9 cellular contexts compared by ENCODE assay signal in the genomic region with DNA sequence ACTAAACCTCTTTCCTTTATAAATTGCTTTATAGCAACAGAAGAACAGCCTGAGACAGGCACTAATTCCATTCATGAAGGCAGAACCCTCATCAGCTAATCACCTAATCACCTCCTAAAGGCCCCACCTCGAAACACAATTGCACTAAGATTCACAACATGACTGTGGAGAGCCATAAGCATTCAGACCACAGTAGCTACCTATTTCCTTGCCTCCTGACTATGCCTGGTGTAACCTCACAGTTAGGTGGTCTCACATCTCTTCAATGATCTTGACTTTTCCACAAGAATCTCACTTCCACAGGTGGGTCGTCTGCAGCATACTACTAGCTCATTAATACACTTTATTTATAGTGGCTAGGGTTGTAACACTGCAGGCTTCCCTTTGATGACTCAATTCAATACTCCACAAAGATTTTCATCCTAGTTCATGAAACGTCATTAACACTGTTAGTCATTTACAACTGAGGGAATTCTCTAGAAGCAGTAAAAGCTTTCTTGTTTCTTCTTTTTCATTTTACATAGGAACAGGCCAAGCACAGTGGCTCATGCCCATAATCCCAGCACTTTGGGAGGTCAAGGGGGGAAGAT. TPM values are rescaled to one million over a fixed set of nuclear protein-coding genes. Genes with fewer than 3 reads are reported as not detected.
DNase-seq lines count a peak whose midpoint lies in the region; ATAC-seq and TF ChIP-seq lines count a peak whose summit lies in the region.
"Had no signal": no experiment of that assay in that cellular context is flagged by ENCODE, and none has a peak within 500 bp of the region (broad histone marks: within the 10 kb centered on the region; RNA-seq: fewer than 3 reads in every experiment).

No MANE protein-coding gene starts in this region.

- no peaks in the 10 kb centered on the region for H3K27me3 ChIP-seq in CD4-positive, CD25-positive, alpha-beta regulatory T cell (ENCODE audit: control insufficient read depth, insufficient read depth, low read length)
- H3K27me3 ChIP-seq: cardiac muscle cell had no signal

- peaks cover 37% of the 10 kb centered on the region for H3K36me3 Mint-ChIP-seq in CD4-positive, CD25-positive, alpha-beta regulatory T cell
- peaks cover 4% of the 10 kb centered on the region for H3K36me3 Mint-ChIP-seq in chondrocyte (ENCODE audit: low read depth)

- peak overlapping the region; percentile 75 to 85 (median 85) for H3K27ac Mint-ChIP-seq in CD4-positive, CD25-positive, alpha-beta regulatory T cell
- peak overlapping the region; percentile 32 for H3K27ac Mint-ChIP-seq in chondrocyte (ENCODE audit: unreplicated experiment)

- no peak for TF ChIP-seq CTCF in chondrocyte (IDR thresholded peaks at IDR 0.05)

- H3K4me3 Mint-ChIP-seq in CD4-positive, CD25-positive, alpha-beta regulatory T cell = peak overlapping the region in 3 of 4 donors; percentile 26 to 67 (median 41)
- no peak overlapping the region for H3K4me3 Mint-ChIP-seq in chondrocyte (ENCODE audit: unreplicated experiment)

- no peaks in the 10 kb centered on the region for H3K27me3 Mint-ChIP-seq in CD4-positive, CD25-positive, alpha-beta regulatory T cell
- H3K27me3 Mint-ChIP-seq in chondrocyte (ENCODE audit: low read depth) = no peaks in the 10 kb centered on the region

- H3K36me3 ChIP-seq in CD4-positive, CD25-positive, alpha-beta regulatory T cell (ENCODE audit: control insufficient read depth, insufficient read depth, low read length) = peaks cover 34% of the 10 kb centered on the region
- H3K36me3 ChIP-seq: cardiac muscle cell had no signal

- no peak overlapping the region for H3K27ac ChIP-seq in CD4-positive, CD25-positive, alpha-beta regulatory T cell (ENCODE audit: insufficient read depth, low read length, poor library complexity, severe bottlenecking)
- H3K27ac ChIP-seq: cardiac muscle cell had no signal

- H3K4me1 ChIP-seq in CD4-positive, CD25-positive, alpha-beta regulatory T cell (ENCODE audit: control insufficient read depth, insufficient read depth, low read length, poor library complexity, severe bottlenecking) = peaks cover 54% of the 10 kb centered on the region

- no peak for DNase-seq in CD4-positive, CD25-positive, alpha-beta regulatory T cell
- DNase-seq in chondrocyte (ENCODE audit: low spot score) (no peak), left lobe of liver (ENCODE audit: low spot score) (no peak), glomerular visceral epithelial cell (ENCODE audit: extremely low spot score) (no peak), SHP77 (lab: John Stamatoyannopoulos, UW) (no peak), UCSD-AML1 (lab: John Stamatoyannopoulos, UW; ENCODE audit: unreplicated experiment) (no peak)

- H3K9me3 ChIP-seq in CD4-positive, CD25-positive, alpha-beta regulatory T cell (ENCODE audit: control insufficient read depth in 2 of 2, low read length in 2 of 2) = no peaks in the 10 kb centered on the region

- ATAC-seq in CD4-positive, CD25-positive, alpha-beta regulatory T cell (ENCODE audit: low read depth in 2 of 2) = no peak
- ATAC-seq in GM19452 (IDR thresholded peaks at IDR 0.05; ENCODE audit: unreplicated experiment) = peak; percentile 82
- ATAC-seq in HG03342 (IDR thresholded peaks at IDR 0.05; ENCODE audit: unreplicated experiment) = peak; percentile 66
- no peak for ATAC-seq in left lobe of liver

- peaks cover 0 to 2% (median 0%) of the 10 kb centered on the region in 7 donors for H3K9me3 Mint-ChIP-seq in CD4-positive, CD25-positive, alpha-beta regulatory T cell
- H3K9me3 Mint-ChIP-seq in chondrocyte (ENCODE audit: low read depth) = peaks cover 7% of the 10 kb centered on the region

- peak overlapping the region; percentile 8 for H3K4me3 ChIP-seq in CD4-positive, CD25-positive, alpha-beta regulatory T cell (ENCODE audit: low read depth, low read length)
- H3K4me3 ChIP-seq: cardiac muscle cell had no signal

- peaks cover 38 to 87% (median 72%) of the 10 kb centered on the region in 4 donors for H3K4me1 Mint-ChIP-seq in CD4-positive, CD25-positive, alpha-beta regulatory T cell
- H3K4me1 Mint-ChIP-seq in chondrocyte (ENCODE audit: low read depth) = peaks cover 60% of the 10 kb centered on the region

RNA-seq across cellular contexts. Expression of a gene that starts 27.1 kb away (rescaled TPM):
- total RNA-seq in CD4-positive, CD25-positive, alpha-beta regulatory T cell = 141 TPM
- polyA plus RNA-seq in CD4-positive, CD25-positive, alpha-beta regulatory T cell = 10 to 100 TPM; 26.7 to 58.4 (median 40.9) TPM
- total RNA-seq in chondrocyte (98.2 to 105 TPM (median 100 TPM) in 3 replicates), left lobe of liver (17.0 TPM)

Comparison
In these comparisons a context has a peak if more than half of its experiments do, and no peak if none do; other contexts are left out.
1. ATAC-seq: peak in GM19452 (single experiment) and HG03342 (single experiment); none in CD4-positive, CD25-positive, alpha-beta regulatory T cell (0 of 2) and left lobe of liver (single experiment).